Comparison of ENCODE assay signal across 16 cellular contexts in genomic region chr2:22055784-22056620, GRCh38.
DNase-seq lines count a peak whose midpoint lies in the region; ATAC-seq, FAIRE-seq and TF ChIP-seq lines count a peak whose summit lies in the region.
"Had no signal": no experiment of that assay in that cellular context is flagged by ENCODE, and none has a peak within 500 bp of the region (broad histone marks: within the 10 kb centered on the region; RNA-seq: fewer than 3 reads in every experiment).

No MANE protein-coding gene starts in this region.

- H3K36me3 ChIP-seq in HEK293 (ENCODE audit: control insufficient read depth in 2 of 2, insufficient read depth in 1 of 2, low read length in 2 of 2): no peaks in the 10 kb centered on the region
- no peaks in the 10 kb centered on the region for H3K36me3 ChIP-seq in HepG2 (replicated peaks in 1 of 2; ENCODE audit: control insufficient read depth in 1 of 2, insufficient read depth in 2 of 2, low read length in 2 of 2)
- no peaks in the 10 kb centered on the region for H3K36me3 ChIP-seq in pancreas
- H3K36me3 ChIP-seq: BLaER1 had no signal

- H2AFZ ChIP-seq in HepG2 (ENCODE audit: low read length): peak overlapping the region; percentile 42

- H3K79me2 ChIP-seq in HepG2 (ENCODE audit: insufficient read depth, low read length): no peaks in the 10 kb centered on the region

- TF ChIP-seq POLR2A in HepG2 (IDR thresholded peaks at IDR 0.05; ENCODE audit: insufficient read depth in 1 of 2, low read depth in 2 of 2, low read length in 2 of 2): no peak; a peak in 1 of 4 replicates

- POLR2A ChIA-PET in HEK293 (lab: Yijun Ruan, JAX) (no interaction called here), WTC11 (lab: Charles Lee) (no interaction called here), HepG2 (lab: Yijun Ruan, JAX) (no interaction called here)

- H3K27me3 Mint-ChIP-seq in WTC11 (ENCODE audit: low read depth): no peaks in the 10 kb centered on the region
- H3K27me3 Mint-ChIP-seq: CD4-positive, alpha-beta memory T cell had no signal

- H3K27me3 ChIP-seq in HepG2 (ENCODE audit: control insufficient read depth in 1 of 2, insufficient read depth in 2 of 2, low read length in 2 of 2): no peaks in the 10 kb centered on the region
- no peaks in the 10 kb centered on the region for H3K27me3 ChIP-seq in pancreas
- H3K27me3 ChIP-seq: BLaER1 had no signal

- in situ Hi-C loops in HepG2 (cut with HindIII; ENCODE audit: extremely low pct_ligation_motif_present, low pct_unique_long_range_greater_than_20kb): no loop called here

- H3K9me3 Mint-ChIP-seq in WTC11: no peaks in the 10 kb centered on the region
- H3K9me3 Mint-ChIP-seq: H9 had no signal

- no peak overlapping the region for H3K4me3 Mint-ChIP-seq in WTC11
- H3K4me3 Mint-ChIP-seq: CD14-positive monocyte; CD4-positive, alpha-beta memory T cell; H9 had no signal

- H3K27ac ChIP-seq in HEK293 (ENCODE audit: extremely low read depth, low read depth, low read length) (no peak overlapping the region), HepG2 (ENCODE audit: extremely low read length, insufficient read depth, low read length) (peak overlapping the region; percentile 93), pancreas (no peak overlapping the region)
- H3K27ac ChIP-seq: BLaER1 had no signal

- DNase-seq in WTC11 (ENCODE audit: low spot score) (no peak), HepG2 (ENCODE audit: low spot score) (peak; percentile 97), pancreas (no peak), GM19238 (ENCODE audit: insufficient read length, low spot score) (no peak), mesenteric fat pad (ENCODE audit: low spot score) (no peak), NCI-H524 treated with DMSO at 0.1 percent for 48 hours (lab: John Stamatoyannopoulos, UW) (no peak), NCI-H1092 treated with DMSO at 0.1 percent for 48 hours (lab: John Stamatoyannopoulos, UW) (no peak)
- DNase-seq: 8988T; CD4-positive, alpha-beta memory T cell; DMS79 treated with DMSO at 0.1 percent for 48 hours; GF-D8; GOT3; H9 had no signal

- H3K4me3 ChIP-seq in HEK293 (ENCODE audit: low read depth, low read length) (no peak overlapping the region), HepG2 (replicated peaks in 1 of 3; ENCODE audit: insufficient read depth in 1 of 3, low read depth in 2 of 3, low read length in 3 of 3) (peak overlapping the region in 2 of 3 experiments; percentile 31 to 52; a peak in 3 of 6 replicates), pancreas (no peak overlapping the region)
- H3K4me3 ChIP-seq: BLaER1 had no signal

- H3K4me1 ChIP-seq in HEK293 (ENCODE audit: control insufficient read depth, insufficient read depth, low read length): no peaks in the 10 kb centered on the region
- peaks cover 24% of the 10 kb centered on the region for H3K4me1 ChIP-seq in HepG2 (ENCODE audit: insufficient read depth, low read length)
- H3K4me1 ChIP-seq in pancreas: no peaks in the 10 kb centered on the region

- peak; percentile 87 for FAIRE-seq in HepG2 (lab: Jason Lieb, UNC)
- no peak for FAIRE-seq in pancreas (lab: Jason Lieb, UNC)

- TF ChIP-seq EP300 in HepG2 (IDR thresholded peaks at IDR 0.05; ENCODE audit: low read depth in 2 of 2, low read length in 2 of 2) (peak; percentile 94 to 96; a peak in 3 of 4 replicates), HepG2 (CRISPR knock-in tag; IDR thresholded peaks at IDR 0.05; ENCODE audit: borderline replicate concordance) (peak; percentile 79; the same call in 1 of the 2 replicates)

- H4K20me1 ChIP-seq in HepG2 (ENCODE audit: insufficient read depth, low read length): no peaks in the 10 kb centered on the region
- H4K20me1 ChIP-seq: BLaER1 had no signal

- BruUV-seq in HepG2 (replicated peaks; lab: Mats Ljungman, UMichigan): TSS peak; percentile 66

- H3K4me1 Mint-ChIP-seq in WTC11: no peaks in the 10 kb centered on the region
- H3K4me1 Mint-ChIP-seq: CD14-positive monocyte; CD4-positive, alpha-beta memory T cell; H9 had no signal

- TF ChIP-seq CTCF in HEK293 (tag by site-specific recombination; IDR thresholded peaks at IDR 0.05) (no peak), WTC11 (IDR thresholded peaks at IDR 0.05) (no peak), HepG2 (CRISPR knock-in tag; IDR thresholded peaks at IDR 0.05) (no peak), pancreas (IDR thresholded peaks at IDR 0.05) (no peak)

- TF ChIP-seq RAD21 in HepG2 (CRISPR knock-in tag; IDR thresholded peaks at IDR 0.05): peak; percentile 42; the same call in 1 of the 2 replicates

- CTCF ChIA-PET in HEK293 (lab: Yijun Ruan, JAX): no interaction called here
- CTCF ChIA-PET in WTC11 (lab: Charles Lee): no interaction called here
- CTCF ChIA-PET in HepG2 (lab: Yijun Ruan, JAX; ENCODE audit: low intra/inter-chr PET ratio, low total read pairs): no interaction called here

- WGBS in HepG2 (ENCODE audit: low lambda C conversion rate): under 1% methylated on average over 4 of the region's 4 CpGs
- WGBS in pancreas, 2 donors: 25 to 27% methylated on average over 4 of the region's 4 CpGs

- intact Hi-C loops in HepG2 (cut with micrococcal nuclease; ENCODE audit: unreplicated experiment) (no loop called here), pancreas (cut with DNase I) (no loop called here)

- ATAC-seq in WTC11: no peak
- ATAC-seq in HepG2: peak; percentile 98
- ATAC-seq in pancreas: peak in 3 of 4 donors; percentile 32 to 72 (median 50)

- no peak overlapping the region for H3K27ac Mint-ChIP-seq in WTC11
- H3K27ac Mint-ChIP-seq: CD14-positive monocyte; CD4-positive, alpha-beta memory T cell; H9 had no signal

- no peaks in the 10 kb centered on the region for H3K36me3 Mint-ChIP-seq in WTC11
- H3K36me3 Mint-ChIP-seq: CD14-positive monocyte; CD4-positive, alpha-beta memory T cell had no signal

- H3K9me3 ChIP-seq in HEK293 (ENCODE audit: control insufficient read depth, insufficient read depth, low read depth, low read length): no peaks in the 10 kb centered on the region
- H3K9me3 ChIP-seq in HepG2 (ENCODE audit: low read length): no peaks in the 10 kb centered on the region
- H3K9me3 ChIP-seq in pancreas: no peaks in the 10 kb centered on the region
- H3K9me3 ChIP-seq: BLaER1 had no signal

- H3K4me2 ChIP-seq in HepG2 (ENCODE audit: low read depth, low read length): peak overlapping the region; percentile 69
- H3K4me2 ChIP-seq: BLaER1 had no signal

- peak overlapping the region; percentile 40 for H3K9ac ChIP-seq in HepG2 (ENCODE audit: insufficient read depth, low read depth, low read length)
- H3K9ac ChIP-seq: BLaER1 had no signal

TF ChIP-seq in WTC11, 78 proteins besides CTCF, POLR2A, EP300 and RAD21:
- TF ChIP-seq ZNF281 (CRISPR knock-in tag; IDR thresholded peaks at IDR 0.05): no peak
- peak; percentile 73 for TF ChIP-seq GABPB1 (CRISPR knock-in tag; IDR thresholded peaks at IDR 0.05)

TF ChIP-seq in HepG2, 621 proteins besides CTCF, POLR2A, EP300 and RAD21 (continues in another document):
- TF ChIP-seq MEF2D (CRISPR knock-in tag; IDR thresholded peaks at IDR 0.05) (0 out of 2 replicates have a peak, but pooled peaks have one; percentile 53), ZBED4 (CRISPR knock-in tag; IDR thresholded peaks at IDR 0.05; ENCODE audit: borderline replicate concordance) (peak; percentile 28; the same call in 1 of the 2 replicates), SIX4 (CRISPR knock-in tag; IDR thresholded peaks at IDR 0.05) (peak; percentile 89), FOXO1 (CRISPR knock-in tag; IDR thresholded peaks at IDR 0.05) (peak; percentile 99), REL (CRISPR knock-in tag; conservative IDR thresholded peaks at IDR 0.05) (no peak), POGZ (CRISPR knock-in tag; IDR thresholded peaks at IDR 0.05) (peak; percentile 95), NAIF1 (CRISPR knock-in tag; IDR thresholded peaks at IDR 0.05; ENCODE audit: borderline replicate concordance) (peak; percentile 24; the same call in 1 of the 2 replicates), ZNF605 (CRISPR knock-in tag; IDR thresholded peaks at IDR 0.05) (no peak), SMC3 (IDR thresholded peaks at IDR 0.05; ENCODE audit: low read length) (peak; percentile 54; the same call in 1 of the 2 replicates), MIER2 (CRISPR knock-in tag; IDR thresholded peaks at IDR 0.05) (no peak), ZKSCAN8 (CRISPR knock-in tag; IDR thresholded peaks at IDR 0.05; ENCODE audit: borderline replicate concordance) (peak; percentile 53; the same call in 1 of the 2 replicates), NFE2L1 (CRISPR knock-in tag; IDR thresholded peaks at IDR 0.05; ENCODE audit: borderline replicate concordance) (no peak)

Comparison
In these comparisons a context has a peak if more than half of its experiments do, and no peak if none do; other contexts are left out.
1. H3K4me3 ChIP-seq: peak in HepG2 (2 of 3); none in HEK293 (single experiment) and pancreas (0 of 4).
2. Of the 63 proteins assayed by ChIP-seq in both HepG2 and HEK293: peak only in HepG2: ATF2, PATZ1, PRDM10, RBAK, ZBTB10, ZBTB20 and 9 more; only in HEK293: none; in both: none; in neither: 46; mixed calls (peak in some experiments, not most) for 2.